In the genomic region with DNA sequence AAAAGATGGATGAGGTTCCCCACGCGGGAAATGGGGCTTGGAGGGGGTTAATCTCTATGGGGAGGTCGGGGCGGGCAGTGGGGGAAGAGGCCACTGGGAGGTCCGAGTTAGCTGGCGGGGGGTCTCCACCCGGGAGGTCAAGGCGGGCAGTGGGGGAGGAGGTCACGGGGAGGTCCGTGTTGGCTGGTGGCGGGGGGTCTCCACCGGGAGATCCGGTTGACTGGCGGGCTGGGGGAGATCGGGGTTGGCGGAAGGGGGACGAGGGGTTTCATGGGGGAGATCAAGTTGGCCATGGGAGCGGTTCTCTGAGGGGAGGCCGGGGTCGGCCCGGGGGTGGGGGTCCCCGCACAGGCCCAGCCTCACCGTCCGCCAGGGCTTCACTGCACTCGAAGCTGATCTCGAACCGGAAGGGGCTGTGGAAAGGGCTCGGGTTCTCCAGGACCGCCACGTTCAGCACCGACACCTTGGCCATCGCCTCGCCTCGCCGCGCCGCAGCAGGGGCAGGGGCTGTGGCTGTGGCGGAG, we compare ENCODE assay signal across 8 cellular contexts. TPM values are rescaled to one million over a fixed set of nuclear protein-coding genes. Genes with fewer than 3 reads are reported as not detected.
DNase-seq lines count a peak whose midpoint lies in the region; ATAC-seq and TF ChIP-seq lines count a peak whose summit lies in the region.

No MANE protein-coding gene starts in this region.

- no peak for DNase-seq in activated CD8-positive, alpha-beta memory T cell treated with anti-CD3 and anti-CD28 coated beads, Interleukin-2, amount 10 ng/mL, durations not matched to agents 7 days and 5 days
- no peak for DNase-seq in activated CD8-positive, alpha-beta memory T cell treated with anti-CD3 and anti-CD28 coated beads for 24 hours
- DNase-seq in left lobe of liver (ENCODE audit: low spot score), result peak; percentile 55
- no peak for DNase-seq in thoracic aorta (ENCODE audit: low spot score)
- DNase-seq in activated effector memory CD4-positive, alpha-beta T cell treated with Interleukin-2 at 50 U/mL for 16 hours, result no peak
- no peak for DNase-seq in SK-N-DZ (ENCODE audit: low spot score)

- no peak for TF ChIP-seq CTCF in thoracic aorta (IDR thresholded peaks at IDR 0.05)

- ATAC-seq in activated CD8-positive, alpha-beta memory T cell treated with anti-CD3 and anti-CD28 coated beads, Interleukin-2, amount 10 ng/mL, durations not matched to agents 7 days and 5 days, result no peak
- ATAC-seq in activated T-helper 17 cell treated with anti-CD3 and anti-CD28 coated beads, Interleukin-2, amount 50 U/mL, for 72 hours (replicated peaks), result no peak
- ATAC-seq in left lobe of liver (no peak), thoracic aorta (ENCODE audit: insufficient number of reproducible peaks, low FRiP score, low read depth) (no peak), GM18519 (IDR thresholded peaks at IDR 0.05; ENCODE audit: low FRiP score, unreplicated experiment) (no peak)

- H3K36me3 Mint-ChIP-seq in activated CD8-positive, alpha-beta memory T cell treated with anti-CD3 and anti-CD28 coated beads, Interleukin-2, amount 10 ng/mL, durations not matched to agents 7 days and 5 days, result peaks cover 26% of the 10 kb centered on the region
- H3K36me3 Mint-ChIP-seq in activated T-helper 17 cell treated with anti-CD3 and anti-CD28 coated beads, Interleukin-2, amount 50 U/mL, for 72 hours (ENCODE audit: low read depth), result peaks cover 23% of the 10 kb centered on the region

- H3K27me3 Mint-ChIP-seq in activated CD8-positive, alpha-beta memory T cell treated with anti-CD3 and anti-CD28 coated beads, Interleukin-2, amount 10 ng/mL, durations not matched to agents 7 days and 5 days, result no peaks in the 10 kb centered on the region
- no peaks in the 10 kb centered on the region for H3K27me3 Mint-ChIP-seq in activated T-helper 17 cell treated with anti-CD3 and anti-CD28 coated beads, Interleukin-2, amount 50 U/mL, for 72 hours

- no peaks in the 10 kb centered on the region for H3K9me3 Mint-ChIP-seq in activated CD8-positive, alpha-beta memory T cell treated with anti-CD3 and anti-CD28 coated beads, Interleukin-2, amount 10 ng/mL, durations not matched to agents 7 days and 5 days (ENCODE audit: low read depth)
- H3K9me3 Mint-ChIP-seq in activated T-helper 17 cell treated with anti-CD3 and anti-CD28 coated beads, Interleukin-2, amount 50 U/mL, for 72 hours, result no peaks in the 10 kb centered on the region

- no peaks in the 10 kb centered on the region for H3K36me3 ChIP-seq in thoracic aorta

- H3K4me3 Mint-ChIP-seq in activated CD8-positive, alpha-beta memory T cell treated with anti-CD3 and anti-CD28 coated beads, Interleukin-2, amount 10 ng/mL, durations not matched to agents 7 days and 5 days, result peak overlapping the region; percentile 88
- H3K4me3 Mint-ChIP-seq in activated T-helper 17 cell treated with anti-CD3 and anti-CD28 coated beads, Interleukin-2, amount 50 U/mL, for 72 hours, result peak overlapping the region; percentile 81

- peak overlapping the region in 1 of 2 donors; percentile 30 for H3K27ac ChIP-seq in thoracic aorta

- H3K4me1 Mint-ChIP-seq in activated CD8-positive, alpha-beta memory T cell treated with anti-CD3 and anti-CD28 coated beads, Interleukin-2, amount 10 ng/mL, durations not matched to agents 7 days and 5 days, result peaks cover 34% of the 10 kb centered on the region
- H3K4me1 Mint-ChIP-seq in activated T-helper 17 cell treated with anti-CD3 and anti-CD28 coated beads, Interleukin-2, amount 50 U/mL, for 72 hours, result peaks cover 7% of the 10 kb centered on the region

- peaks cover 16 to 28% of the 10 kb centered on the region in 2 donors for H3K4me1 ChIP-seq in thoracic aorta (ENCODE audit: control insufficient read depth in 1 of 2, low read depth in 2 of 2)

- CTCF ChIA-PET in activated CD8-positive, alpha-beta memory T cell treated with anti-CD3 and anti-CD28 coated beads, Interleukin-2, amount 10 ng/mL, durations not matched to agents 7 days and 5 days (lab: Charles Lee), result interaction anchor here (0.5 to 4.0 kb wide), 86 partner anchors 8 to 554 kb away, joined by 3 to 59 read pairs (median 5); partner anchors contain the start of genes ADGRE5, DNAJB1, GIPC1 and IL27RA

- peak overlapping the region; percentile 70 for H3K4me3 ChIP-seq in thoracic aorta

- H3K27ac Mint-ChIP-seq in activated CD8-positive, alpha-beta memory T cell treated with anti-CD3 and anti-CD28 coated beads, Interleukin-2, amount 10 ng/mL, durations not matched to agents 7 days and 5 days, result peak overlapping the region; percentile 94
- peak overlapping the region; percentile 88 for H3K27ac Mint-ChIP-seq in activated T-helper 17 cell treated with anti-CD3 and anti-CD28 coated beads, Interleukin-2, amount 50 U/mL, for 72 hours

- no peaks in the 10 kb centered on the region for H3K9me3 ChIP-seq in thoracic aorta

- H3K27me3 ChIP-seq in thoracic aorta (replicated peaks; ENCODE audit: insufficient read depth), result no peaks in the 10 kb centered on the region

RNA-seq across cellular contexts. Expression of gene ASF1B, which starts 0.3 kb away (rescaled TPM):
- 100 to 1,000 TPM; 117 to 124 TPM for total RNA-seq in activated CD8-positive, alpha-beta memory T cell treated with anti-CD3 and anti-CD28 coated beads, Interleukin-2, amount 10 ng/mL, durations not matched to agents 7 days and 5 days
- total RNA-seq in activated T-helper 17 cell treated with anti-CD3 and anti-CD28 coated beads, Interleukin-2, amount 50 U/mL, for 72 hours, result 10 to 100 TPM; 62.6 to 73.7 TPM
- 0.45 TPM for total RNA-seq in left lobe of liver
- 1 to 10 TPM in 1 of 2 donors, under 1 TPM in 1; 0.14 to 1.1 TPM for total RNA-seq in thoracic aorta
- 75.4 and 92.6 TPM in 2 replicates for polyA plus RNA-seq in SK-N-DZ (2014; cell fraction: cytosol; rRNA removed)
- polyA plus RNA-seq in SK-N-DZ (2014; cell fraction: nucleus; rRNA removed), result 27.8 and 41.8 TPM in 2 replicates

RNA-seq across cellular contexts. Expression of gene PRKACA, which starts 18.5 kb away (rescaled TPM):
- total RNA-seq in activated CD8-positive, alpha-beta memory T cell treated with anti-CD3 and anti-CD28 coated beads, Interleukin-2, amount 10 ng/mL, durations not matched to agents 7 days and 5 days, result 10 to 100 TPM; 42.3 to 65.4 TPM
- 10 to 100 TPM; 43.1 to 69.5 TPM for total RNA-seq in activated T-helper 17 cell treated with anti-CD3 and anti-CD28 coated beads, Interleukin-2, amount 50 U/mL, for 72 hours
- total RNA-seq in left lobe of liver (78.4 TPM), thoracic aorta (100 to 1,000 TPM in 1 of 2 donors, 10 to 100 TPM in 1; 93.2 to 107 TPM)
- 42.1 and 57.4 TPM in 2 replicates for polyA plus RNA-seq in SK-N-DZ (2014; cell fraction: cytosol; rRNA removed)
- polyA plus RNA-seq in SK-N-DZ (2014; cell fraction: nucleus; rRNA removed), result 15.8 and 25.2 TPM in 2 replicates

RNA-seq across cellular contexts. Expression of gene SAMD1, which starts 45.5 kb away (rescaled TPM):
- total RNA-seq in activated CD8-positive, alpha-beta memory T cell treated with anti-CD3 and anti-CD28 coated beads, Interleukin-2, amount 10 ng/mL, durations not matched to agents 7 days and 5 days, result 10 to 100 TPM; 60.4 to 81.9 TPM
- 10 to 100 TPM; 62.1 to 77.5 TPM for total RNA-seq in activated T-helper 17 cell treated with anti-CD3 and anti-CD28 coated beads, Interleukin-2, amount 50 U/mL, for 72 hours
- 19.1 TPM for total RNA-seq in left lobe of liver
- 10 to 100 TPM in 1 of 2 donors, 1 to 10 TPM in 1; 8.9 to 27.5 TPM for total RNA-seq in thoracic aorta
- 65.0 and 85.3 TPM in 2 replicates for polyA plus RNA-seq in SK-N-DZ (2014; cell fraction: cytosol; rRNA removed)
- 72.7 and 75.8 TPM in 2 replicates for polyA plus RNA-seq in SK-N-DZ (2014; cell fraction: nucleus; rRNA removed)

RNA-seq across cellular contexts. Expression of gene C19orf67, which starts 50.5 kb away (rescaled TPM):
- not detected for total RNA-seq in activated CD8-positive, alpha-beta memory T cell treated with anti-CD3 and anti-CD28 coated beads, Interleukin-2, amount 10 ng/mL, durations not matched to agents 7 days and 5 days
- total RNA-seq in activated T-helper 17 cell treated with anti-CD3 and anti-CD28 coated beads, Interleukin-2, amount 50 U/mL, for 72 hours, result under 1 TPM in 1 of 2 donors, not detected in 1; 0.42 TPM
- total RNA-seq in left lobe of liver (not detected), thoracic aorta (not detected)
- not detected in 2 replicates for polyA plus RNA-seq in SK-N-DZ (2014; cell fraction: cytosol; rRNA removed)
- polyA plus RNA-seq in SK-N-DZ (2014; cell fraction: nucleus; rRNA removed), result 2.9 TPM in 1 of 2 replicates, not detected in the other

Comparison
In these comparisons a context has a peak if more than half of its experiments do, and no peak if none do; other contexts are left out.
1. RNA of gene ASF1B, which starts 0.3 kb away (total RNA-seq): 117 to 124 TPM in activated CD8-positive, alpha-beta memory T cell treated with anti-CD3 and anti-CD28 coated beads, Interleukin-2, amount 10 ng/mL, durations not matched to agents 7 days and 5 days and 62.6 to 73.7 TPM in activated T-helper 17 cell treated with anti-CD3 and anti-CD28 coated beads, Interleukin-2, amount 50 U/mL, for 72 hours; 0.14 to 1.1 TPM in thoracic aorta and 0.45 TPM in left lobe of liver (single experiment); every median in the first group is over 10 times any median in the second.